8 cellular contexts compared by ENCODE assay signal in the genomic region with DNA sequence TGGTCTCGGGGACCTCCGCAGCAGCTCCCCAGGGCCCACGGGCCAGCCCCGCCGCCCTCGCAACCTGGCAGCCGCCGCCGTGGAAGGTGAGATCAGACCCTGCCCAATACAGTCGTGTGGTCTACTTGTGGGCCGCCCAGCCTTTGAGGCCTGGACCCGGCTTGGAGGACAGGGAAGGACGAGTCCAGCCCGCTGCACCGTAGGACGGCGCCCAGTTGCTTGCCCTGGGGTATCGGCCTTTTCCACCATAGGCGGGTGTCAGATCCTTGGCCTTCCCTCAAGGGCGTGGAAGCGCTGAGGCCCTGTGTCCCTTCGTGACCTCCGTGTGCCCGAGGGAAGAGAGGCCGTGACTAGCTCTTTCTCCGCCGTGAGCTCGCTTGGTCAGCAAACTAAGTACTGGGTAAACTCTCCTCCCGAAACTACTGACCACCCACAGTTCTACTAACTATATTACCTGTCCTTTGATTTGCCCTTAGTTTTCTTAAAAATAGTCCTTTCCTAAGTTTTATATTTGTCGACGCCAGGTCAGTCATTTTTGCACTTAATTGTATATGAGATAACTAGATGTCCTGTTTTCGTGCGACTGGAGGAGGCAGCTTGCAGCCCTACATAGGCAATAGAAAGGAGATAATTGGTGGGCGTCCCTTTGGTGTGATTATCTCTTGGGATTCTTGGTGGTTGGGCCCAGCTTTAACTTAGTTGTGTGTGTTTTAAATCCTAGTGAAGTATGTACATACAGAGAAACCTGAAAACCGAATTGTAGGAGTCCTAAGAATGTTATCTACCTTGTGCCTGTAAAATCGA.
A peak's percentile ranks its signal among the peaks of the same experiment; 100 is the strongest.
DNase-seq lines count a peak whose midpoint lies in the region; ATAC-seq and TF ChIP-seq lines count a peak whose summit lies in the region.

No MANE protein-coding gene starts in this region.

- peak; percentile 11 for ATAC-seq in HG03196 (IDR thresholded peaks at IDR 0.05; ENCODE audit: unreplicated experiment)

- no peaks in the 10 kb centered on the region for H3K9me3 Mint-ChIP-seq in nephron

- CTCF ChIA-PET in GM10248 (lab: Yijun Ruan, JAX) = interaction anchor here (0.9 to 2.5 kb wide), 5 partner anchors 10 to 103 kb away, joined by 3 to 9 read pairs (median 3); no protein-coding TSS in a partner anchor

- DNase-seq in NCI-H2081 (lab: John Stamatoyannopoulos, UW) (peak; percentile 17 to 43), NCI-H2081 treated with DMSO at 0.1 percent for 48 hours (lab: John Stamatoyannopoulos, UW) (no peak), fibroblast of gingiva (ENCODE audit: low read depth) (peak; percentile 37), kidney glomerular epithelial cell (lab: John Stamatoyannopoulos, UW) (no peak), GM10248 (ENCODE audit: extremely low spot score) (no peak)

- peak overlapping the region; percentile 98 to 99 (median 99) for H3K27ac Mint-ChIP-seq in nephron

- H3K4me3 ChIP-seq in WI38 (ENCODE audit: low read depth, low read length) = peak overlapping the region; percentile 92

- H3K27me3 Mint-ChIP-seq in nephron (ENCODE audit: low read depth) = no peaks in the 10 kb centered on the region

- POLR2A ChIA-PET in GM10248 (lab: Yijun Ruan, JAX) = interaction anchor here (0.6 to 2.6 kb wide), 12 partner anchors 8 to 63 kb away, joined by 3 to 27 read pairs (median 5); no protein-coding TSS in a partner anchor

- peaks cover 34% of the 10 kb centered on the region for H3K36me3 Mint-ChIP-seq in nephron (ENCODE audit: low read depth)

- TF ChIP-seq CTCF in WI38 (IDR thresholded peaks at IDR 0.05; ENCODE audit: low read depth, low read length) (no peak), nephron (IDR thresholded peaks at IDR 0.05; ENCODE audit: unreplicated experiment in 3 of 3) (no peak), GM10248 (IDR thresholded peaks at IDR 0.05; ENCODE audit: control extremely low read depth, extremely low read depth, low read depth, missing control alignments) (no peak)

- peaks cover 26% of the 10 kb centered on the region for H3K4me1 Mint-ChIP-seq in nephron

- H3K4me3 Mint-ChIP-seq in nephron = peak overlapping the region; percentile 95 to 98 (median 95)

Comparison
In these comparisons a context has a peak if more than half of its experiments do, and no peak if none do; other contexts are left out.
1. DNase-seq: peak in NCI-H2081 (2 of 2) and fibroblast of gingiva (single experiment); none in NCI-H2081 treated with DMSO at 0.1 percent for 48 hours (single experiment), kidney glomerular epithelial cell (single experiment) and GM10248 (single experiment).